ENCODE assay signal across 1 cellular context in genomic region chr2:190529486-190530104, GRCh38.
TF ChIP-seq lines count a peak whose summit lies in the region.

No MANE protein-coding gene starts in this region.

TF ChIP-seq in K562, 482 proteins besides CTCF, POLR2A, EP300 and RAD21:
- no peak for TF ChIP-seq CBFA2T3 (IDR thresholded peaks at IDR 0.05)
- no peak for TF ChIP-seq ZNF143 (CRISPR knock-in tag; IDR thresholded peaks at IDR 0.05)
- no peak for TF ChIP-seq FOSL1 (tag; conservative IDR thresholded peaks at IDR 0.05)
- TF ChIP-seq XRCC5 (IDR thresholded peaks at IDR 0.05; ENCODE audit: low read depth, low read length) = no peak
- TF ChIP-seq HLTF (IDR thresholded peaks at IDR 0.05) = no peak
- no peak for TF ChIP-seq PHB (CRISPR knock-in tag; IDR thresholded peaks at IDR 0.05)
- TF ChIP-seq PHB2 (IDR thresholded peaks at IDR 0.05; ENCODE audit: low read depth) = no peak
- no peak for TF ChIP-seq RBM17 (IDR thresholded peaks at IDR 0.05; ENCODE audit: borderline replicate concordance, low read depth, low read length)
- TF ChIP-seq POU5F1 (IDR thresholded peaks at IDR 0.05; ENCODE audit: borderline replicate concordance, low read depth, low read length, partially characterized antibody) = no peak
- no peak for TF ChIP-seq L3MBTL2 (IDR thresholded peaks at IDR 0.05)
- no peak for TF ChIP-seq SRSF9 (IDR thresholded peaks at IDR 0.05; ENCODE audit: borderline replicate concordance, low read depth, low read length)
- no peak for TF ChIP-seq ESRRB (CRISPR knock-in tag; IDR thresholded peaks at IDR 0.05; ENCODE audit: borderline replicate concordance)
- TF ChIP-seq POLR3G (IDR thresholded peaks at IDR 0.05; ENCODE audit: extremely low read depth, insufficient read length, insufficient replicate concordance) = no peak
